ENCODE assay signal across 8 cellular contexts in genomic region chr1:25362634-25363559, GRCh38. TPM values are rescaled to one million over a fixed set of nuclear protein-coding genes. Genes with fewer than 3 reads are reported as not detected.
A peak's percentile ranks its signal among the peaks of the same experiment; 100 is the strongest.
DNase-seq lines count a peak whose midpoint lies in the region; ATAC-seq, FAIRE-seq and TF ChIP-seq lines count a peak whose summit lies in the region.
"Not testable (repeated sequence)": the region's sequence is repeated elsewhere in the genome, so short reads cannot be mapped to it uniquely, and the experiment has no call there.

No MANE protein-coding gene starts in this region.

- not testable (repeated sequence) for H3K9me3 Mint-ChIP-seq in CD4-positive, alpha-beta T cell; activated T-cell treated with anti-CD3 and anti-CD28 coated beads, Interleukin-2, amount 50 U/mL, for 4 hours; activated naive CD8-positive, alpha-beta T cell treated with anti-CD3 and anti-CD28 coated beads, Interleukin-2, amount 50 U/mL, for 24 hours; naive thymus-derived CD8-positive, alpha-beta T cell

- H3K4me1 ChIP-seq in endothelial cell of umbilical vein (ENCODE audit: control insufficient read depth, extremely low read depth, insufficient read depth, low read length) = peaks cover 19% of the 10 kb centered on the region
- H3K4me1 ChIP-seq in upper lobe of right lung = not testable (repeated sequence)

- dilution Hi-C loops in endothelial cell of umbilical vein (cut with MboI; ENCODE audit: extremely low pct_ligation_motif_present, low sequenced_read_pairs) = not testable (repeated sequence)

- not testable (repeated sequence) for H3K27ac ChIP-seq in CD4-positive, alpha-beta T cell (ENCODE audit: low read depth, low read length); endothelial cell of umbilical vein (ENCODE audit: insufficient read depth, low read depth, low read length); upper lobe of right lung
- H3K27ac ChIP-seq in VCaP = peak overlapping the region; percentile 83; the same call in 1 of the 2 replicates

- not testable (repeated sequence) for H3K4me1 Mint-ChIP-seq in CD4-positive, alpha-beta T cell (ENCODE audit: low read depth); activated T-cell treated with anti-CD3 and anti-CD28 coated beads, Interleukin-2, amount 50 U/mL, for 4 hours (ENCODE audit: low read depth); activated naive CD8-positive, alpha-beta T cell treated with anti-CD3 and anti-CD28 coated beads, Interleukin-2, amount 50 U/mL, for 24 hours; naive thymus-derived CD8-positive, alpha-beta T cell

- TF ChIP-seq CTCF in CD4-positive, alpha-beta T cell (IDR thresholded peaks at IDR 0.05); VCaP (conservative IDR thresholded peaks at IDR 0.05); endothelial cell of umbilical vein (IDR thresholded peaks at IDR 0.05; ENCODE audit: extremely low read depth in 1 of 2, insufficient read depth in 1 of 2, low read depth in 1 of 2, low read length in 2 of 2); upper lobe of right lung (IDR thresholded peaks at IDR 0.05): not testable (repeated sequence)

- H3K36me3 ChIP-seq in endothelial cell of umbilical vein (ENCODE audit: control insufficient read depth in 2 of 2, extremely low read depth in 1 of 2, insufficient read depth in 2 of 2, low read length in 2 of 2) = not testable (repeated sequence)
- H3K36me3 ChIP-seq in upper lobe of right lung = peaks cover 39% of the 10 kb centered on the region

- POLR2A ChIA-PET in CD4-positive, alpha-beta T cell (lab: Charles Lee); endothelial cell of umbilical vein (lab: Charles Lee); naive thymus-derived CD8-positive, alpha-beta T cell (lab: Charles Lee): not testable (repeated sequence)

- not testable (repeated sequence) for H3K27me3 Mint-ChIP-seq in CD4-positive, alpha-beta T cell; activated T-cell treated with anti-CD3 and anti-CD28 coated beads, Interleukin-2, amount 50 U/mL, for 4 hours (ENCODE audit: low read depth); activated naive CD8-positive, alpha-beta T cell treated with anti-CD3 and anti-CD28 coated beads, Interleukin-2, amount 50 U/mL, for 24 hours; naive thymus-derived CD8-positive, alpha-beta T cell

- H3K4me2 ChIP-seq in endothelial cell of umbilical vein (ENCODE audit: insufficient read depth, low read length) = not testable (repeated sequence)

- not testable (repeated sequence) for H3K79me2 ChIP-seq in endothelial cell of umbilical vein (ENCODE audit: control insufficient read depth, insufficient read depth, low read length)

- H3K9me1 ChIP-seq in endothelial cell of umbilical vein (replicated peaks; ENCODE audit: control insufficient read depth, extremely low read depth, insufficient read depth, low read length) = not testable (repeated sequence)

- CTCF ChIA-PET in CD4-positive, alpha-beta T cell (lab: Charles Lee); endothelial cell of umbilical vein (lab: Charles Lee): not testable (repeated sequence)

- not testable (repeated sequence) for H3K27me3 ChIP-seq in CD4-positive, alpha-beta T cell (ENCODE audit: control insufficient read depth, insufficient read depth, low read length); endothelial cell of umbilical vein (ENCODE audit: control insufficient read depth in 2 of 2, insufficient read depth in 2 of 2, low read length in 2 of 2); upper lobe of right lung

- not testable (repeated sequence) for DNase-seq in CD4-positive, alpha-beta T cell; activated T-cell treated with anti-CD3 and anti-CD28 coated beads, Interleukin-2, amount 50 U/mL, for 4 hours; activated naive CD8-positive, alpha-beta T cell treated with anti-CD3 and anti-CD28 coated beads, Interleukin-2, amount 50 U/mL, for 24 hours; endothelial cell of umbilical vein (ENCODE audit: low read depth, low spot score); left lobe of liver (ENCODE audit: low spot score); naive thymus-derived CD8-positive, alpha-beta T cell; upper lobe of right lung

- H3K27ac Mint-ChIP-seq in CD4-positive, alpha-beta T cell = peak overlapping the region; percentile 51
- not testable (repeated sequence) for H3K27ac Mint-ChIP-seq in activated naive CD8-positive, alpha-beta T cell treated with anti-CD3 and anti-CD28 coated beads, Interleukin-2, amount 50 U/mL, for 24 hours
- peak overlapping the region in 2 of 10 donors; percentile 60 to 77 for H3K27ac Mint-ChIP-seq in naive thymus-derived CD8-positive, alpha-beta T cell

- H3K9me3 ChIP-seq in CD4-positive, alpha-beta T cell (ENCODE audit: control insufficient read depth, low read length); endothelial cell of umbilical vein (replicated peaks; ENCODE audit: control insufficient read depth, insufficient read depth, low read length); upper lobe of right lung: not testable (repeated sequence)

- not testable (repeated sequence) for H2AFZ ChIP-seq in endothelial cell of umbilical vein (ENCODE audit: low read depth, low read length)

- H4K20me1 ChIP-seq in endothelial cell of umbilical vein (replicated peaks; ENCODE audit: control insufficient read depth, extremely low read depth, insufficient read depth, low read length) = not testable (repeated sequence)

- intact Hi-C loops in CD4-positive, alpha-beta T cell (cut with DNase I, micrococcal nuclease); endothelial cell of umbilical vein (cut with micrococcal nuclease); upper lobe of right lung (cut with DNase I): not testable (repeated sequence)

- not testable (repeated sequence) for H3K4me3 ChIP-seq in endothelial cell of umbilical vein (replicated peaks in 1 of 3; ENCODE audit: insufficient read depth in 1 of 3, low read depth in 1 of 3, low read length in 3 of 3); upper lobe of right lung

- FAIRE-seq in endothelial cell of umbilical vein (lab: Jason Lieb, UNC) = peak; percentile 8

- TF ChIP-seq POLR2A in endothelial cell of umbilical vein (IDR thresholded peaks at IDR 0.05; ENCODE audit: low read depth, low read length) = not testable (repeated sequence)

- not testable (repeated sequence) for H3K4me3 Mint-ChIP-seq in CD4-positive, alpha-beta T cell; activated T-cell treated with anti-CD3 and anti-CD28 coated beads, Interleukin-2, amount 50 U/mL, for 4 hours; activated naive CD8-positive, alpha-beta T cell treated with anti-CD3 and anti-CD28 coated beads, Interleukin-2, amount 50 U/mL, for 24 hours; naive thymus-derived CD8-positive, alpha-beta T cell

- H3K36me3 Mint-ChIP-seq in CD4-positive, alpha-beta T cell (ENCODE audit: low read depth) = peaks cover 40% of the 10 kb centered on the region
- peaks cover 18% of the 10 kb centered on the region for H3K36me3 Mint-ChIP-seq in activated T-cell treated with anti-CD3 and anti-CD28 coated beads, Interleukin-2, amount 50 U/mL, for 4 hours (ENCODE audit: insufficient read depth)
- H3K36me3 Mint-ChIP-seq in activated naive CD8-positive, alpha-beta T cell treated with anti-CD3 and anti-CD28 coated beads, Interleukin-2, amount 50 U/mL, for 24 hours (ENCODE audit: low read depth) = peaks cover 27% of the 10 kb centered on the region
- peaks cover 4 to 41% (median 9%) of the 10 kb centered on the region in 3 donors for H3K36me3 Mint-ChIP-seq in naive thymus-derived CD8-positive, alpha-beta T cell

- not testable (repeated sequence) for BruUV-seq in endothelial cell of umbilical vein (replicated peaks; lab: Mats Ljungman, UMichigan)

- peak; percentile 91 for ATAC-seq in CD4-positive, alpha-beta T cell (ENCODE audit: poor library complexity)
- peak; percentile 92 to 94 for ATAC-seq in activated T-cell treated with anti-CD3 and anti-CD28 coated beads, Interleukin-2, amount 50 U/mL, for 4 hours
- peak; percentile 78 for ATAC-seq in activated naive CD8-positive, alpha-beta T cell treated with anti-CD3 and anti-CD28 coated beads, Interleukin-2, amount 50 U/mL, for 24 hours
- ATAC-seq in left lobe of liver (peak; percentile 50), upper lobe of right lung (peak; percentile 58)
- peak; percentile 87 to 90 for ATAC-seq in naive thymus-derived CD8-positive, alpha-beta T cell

- not testable (repeated sequence) for H3K9ac ChIP-seq in endothelial cell of umbilical vein (replicated peaks; ENCODE audit: extremely low read depth, insufficient read depth, low read length)

RNA-seq across cellular contexts. Expression of gene TMEM50A, which starts 24.8 kb away (rescaled TPM):
- total RNA-seq in CD4-positive, alpha-beta T cell = 10 to 100 TPM; 82.6 to 83.1 TPM
- 10 to 100 TPM; 82.5 to 92.9 (median 90.5) TPM for total RNA-seq in activated T-cell treated with anti-CD3 and anti-CD28 coated beads, Interleukin-2, amount 50 U/mL, for 4 hours
- total RNA-seq in endothelial cell of umbilical vein (130 and 140 TPM in 2 replicates), left lobe of liver (26.5 TPM), upper lobe of right lung (109 TPM)
- 86.2 and 125 TPM in 2 replicates for polyA plus RNA-seq in endothelial cell of umbilical vein
- polyA plus RNA-seq in endothelial cell of umbilical vein (2011; cell fraction: cytosol; rRNA removed) = 85.5 and 97.9 TPM in 2 replicates
- polyA plus RNA-seq in endothelial cell of umbilical vein (2011; cell fraction: nucleus; rRNA removed) = 33.0 and 43.1 TPM in 2 replicates
- polyA plus RNA-seq in endothelial cell of umbilical vein (2012) = 175 and 182 TPM in 2 replicates
- 50.6 and 51.3 TPM in 2 replicates for polyA minus RNA-seq in endothelial cell of umbilical vein
- polyA minus RNA-seq in endothelial cell of umbilical vein (2011; cell fraction: cytosol; rRNA and poly(A)+ RNA removed) = 38.0 TPM
- polyA minus RNA-seq in endothelial cell of umbilical vein (2011; cell fraction: nucleus; rRNA and poly(A)+ RNA removed) = 19.8 and 23.9 TPM in 2 replicates
- total RNA-seq in naive thymus-derived CD8-positive, alpha-beta T cell = 100 to 1,000 TPM in 1 of 2 experiments, 10 to 100 TPM in 1; 89.0 to 101 TPM
- 100 to 1,000 TPM; 130 to 201 (median 146) TPM for polyA plus RNA-seq in naive thymus-derived CD8-positive, alpha-beta T cell

RNA-seq across cellular contexts. Expression of gene RHCE, which starts 57.7 kb away (rescaled TPM):
- total RNA-seq in CD4-positive, alpha-beta T cell = 1 to 10 TPM in 1 of 2 experiments, under 1 TPM in 1; 0.25 to 1.1 TPM
- total RNA-seq in activated T-cell treated with anti-CD3 and anti-CD28 coated beads, Interleukin-2, amount 50 U/mL, for 4 hours = under 1 TPM in 2 of 3 donors, not detected in 1; 0.15 to 0.26 TPM
- total RNA-seq in endothelial cell of umbilical vein (not detected in 2 replicates), left lobe of liver (0.65 TPM), upper lobe of right lung (0.58 TPM)
- 0.07 and 0.14 TPM in 2 replicates for polyA plus RNA-seq in endothelial cell of umbilical vein
- 0.13 and 0.37 TPM in 2 replicates for polyA plus RNA-seq in endothelial cell of umbilical vein (2011; cell fraction: cytosol; rRNA removed)
- polyA plus RNA-seq in endothelial cell of umbilical vein (2011; cell fraction: nucleus; rRNA removed) = 0.21 TPM in 1 of 2 replicates, not detected in the other
- 0.21 and 0.37 TPM in 2 replicates for polyA plus RNA-seq in endothelial cell of umbilical vein (2012)
- polyA minus RNA-seq in endothelial cell of umbilical vein = 0.74 TPM in 1 of 2 replicates, not detected in the other
- not detected for polyA minus RNA-seq in endothelial cell of umbilical vein (2011; cell fraction: cytosol; rRNA and poly(A)+ RNA removed)
- polyA minus RNA-seq in endothelial cell of umbilical vein (2011; cell fraction: nucleus; rRNA and poly(A)+ RNA removed) = not detected in 2 replicates
- total RNA-seq in naive thymus-derived CD8-positive, alpha-beta T cell = under 1 TPM; 0.44 to 0.60 TPM
- polyA plus RNA-seq in naive thymus-derived CD8-positive, alpha-beta T cell = 1 to 10 TPM in 1 of 3 donors, under 1 TPM in 2; 0.30 to 1.1 (median 0.81) TPM
